ENCODE assay signal across 8 cellular contexts in the genomic region with DNA sequence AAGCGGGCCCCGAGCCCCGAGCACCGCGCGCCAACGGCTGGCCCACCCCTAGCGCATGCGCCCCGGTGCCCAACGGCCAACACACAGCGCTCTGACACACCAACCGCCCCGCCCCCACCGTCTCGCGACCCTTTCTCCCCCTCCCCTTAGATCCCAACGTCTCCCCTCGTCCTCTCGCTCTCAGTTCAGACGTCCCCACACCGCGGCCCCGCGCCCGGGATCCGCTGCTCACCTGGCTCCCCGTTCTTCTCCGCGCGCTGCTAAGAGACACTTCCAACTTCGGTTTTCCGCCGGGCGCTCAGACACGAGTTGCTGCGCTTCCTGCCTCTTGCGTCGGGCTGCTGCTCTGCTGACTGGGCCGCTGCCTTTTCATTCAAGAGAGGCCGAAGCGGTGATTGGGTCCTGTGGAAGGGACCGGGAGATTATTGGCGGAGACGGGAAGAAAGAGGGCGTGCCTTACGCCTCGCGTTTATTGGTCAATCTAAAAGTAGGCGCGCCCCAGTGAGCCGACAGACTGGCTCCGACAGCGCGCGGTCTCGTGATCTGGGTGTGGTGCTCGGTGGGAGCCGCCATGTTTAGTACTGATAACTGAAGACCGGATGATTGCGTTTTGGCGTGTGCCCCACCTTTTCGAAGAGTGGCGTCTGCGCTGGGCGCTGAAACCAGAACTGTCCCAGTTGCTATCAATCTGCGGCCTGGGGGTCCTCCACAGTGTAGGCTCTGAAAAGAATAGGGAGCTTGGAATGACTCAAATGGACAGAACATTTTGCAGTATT. TPM values are rescaled to one million over a fixed set of nuclear protein-coding genes. Genes with fewer than 3 reads are reported as not detected.
DNase-seq lines count a peak whose midpoint lies in the region; ATAC-seq, FAIRE-seq and TF ChIP-seq lines count a peak whose summit lies in the region.

Gene DDX39A (minus strand): TSS at position 304 of the 776 bp plus-strand sequence. CDS start 6,121 bp downstream, outside the sequence.

- intact Hi-C loops in aorta (cut with DNase I) = no loop called here

- H3K9me3 Mint-ChIP-seq in astrocyte (ENCODE audit: unreplicated experiment) = no peaks in the 10 kb centered on the region

- peak within 1 kb of the TSS; percentile 96 for H3K27ac ChIP-seq in astrocyte (ENCODE audit: low read depth, low read length)
- H3K27ac ChIP-seq in rectal smooth muscle tissue (ENCODE audit: low read depth, low read length) = peak within 1 kb of the TSS; percentile 89
- peak within 1 kb of the TSS; percentile 61 to 64 for H3K27ac ChIP-seq in aorta (ENCODE audit: low read depth in 1 of 2, low read length in 2 of 2)

- FAIRE-seq in astrocyte (lab: Jason Lieb, UNC) = no peak

- H2AFZ ChIP-seq in astrocyte (ENCODE audit: low read depth, low read length) = peak within 1 kb of the TSS; percentile 95

- peak; percentile 87 for TF ChIP-seq POLR2A in GM18505 (IDR thresholded peaks at IDR 0.05; ENCODE audit: borderline replicate concordance, extremely low read depth, insufficient read depth, insufficient read length)

- H3K27me3 Mint-ChIP-seq in astrocyte (ENCODE audit: low read depth, unreplicated experiment) = no peaks in the 10 kb centered on the region

- no peaks in the 10 kb centered on the region for H3K9me3 ChIP-seq in astrocyte (ENCODE audit: insufficient read depth, low read depth, low read length)
- H3K9me3 ChIP-seq in aorta (ENCODE audit: control insufficient read depth, low read length) = no peaks in the 10 kb centered on the region

- H3K27ac Mint-ChIP-seq in astrocyte (ENCODE audit: unreplicated experiment) = peak within 1 kb of the TSS; percentile 98

- ATAC-seq in GM18505 (IDR thresholded peaks at IDR 0.05; ENCODE audit: unreplicated experiment) = peak; percentile 80
- ATAC-seq in HG02973 (IDR thresholded peaks at IDR 0.05; ENCODE audit: unreplicated experiment) = peak; percentile 88
- ATAC-seq in aorta (ENCODE audit: low FRiP score) = peak; percentile 98

- H3K4me1 Mint-ChIP-seq in astrocyte (ENCODE audit: low read depth, unreplicated experiment) = peaks cover 16% of the 10 kb centered on the region

- WGBS in aorta, 2 donors = 1% methylated on average over 67 of the region's 67 CpGs

- H3K36me3 Mint-ChIP-seq in astrocyte (ENCODE audit: low read depth, unreplicated experiment) = peaks cover 3% of the 10 kb centered on the region

- peaks cover 42% of the 10 kb centered on the region for H4K20me1 ChIP-seq in astrocyte (ENCODE audit: insufficient read depth, low read length)

- peaks cover 47% of the 10 kb centered on the region for H3K79me2 ChIP-seq in astrocyte (ENCODE audit: insufficient read depth, low read length)

- DNase-seq in NCI-H2029 (lab: John Stamatoyannopoulos, UW) (peak; percentile 99), T-helper 22 cell (ENCODE audit: low read depth) (peak; percentile 98), astrocyte (ENCODE audit: low read depth) (peak; percentile 99), hepatic stellate cell (ENCODE audit: low spot score) (peak; percentile 100), aorta (peak; percentile 98 to 99)

- peaks cover 5% of the 10 kb centered on the region for H3K36me3 ChIP-seq in astrocyte (ENCODE audit: insufficient read depth, low read length)
- H3K36me3 ChIP-seq in rectal smooth muscle tissue (ENCODE audit: control insufficient read depth, insufficient read depth, low read length) = no peaks in the 10 kb centered on the region
- no peaks in the 10 kb centered on the region for H3K36me3 ChIP-seq in aorta (ENCODE audit: control insufficient read depth in 1 of 2, insufficient read depth in 2 of 2, low read length in 1 of 2)

- H3K4me3 Mint-ChIP-seq in astrocyte (ENCODE audit: unreplicated experiment) = peak within 1 kb of the TSS; percentile 97

- H3K4me1 ChIP-seq in astrocyte (ENCODE audit: insufficient read depth, low read length) (peaks cover 9% of the 10 kb centered on the region), rectal smooth muscle tissue (ENCODE audit: control insufficient read depth, insufficient read depth, low read length) (peaks cover 5% of the 10 kb centered on the region), aorta (ENCODE audit: control insufficient read depth in 1 of 2, insufficient read depth in 2 of 2, low read length in 2 of 2) (no peaks in the 10 kb centered on the region)

- H3K27me3 ChIP-seq in astrocyte (ENCODE audit: insufficient read depth, low read length) (no peaks in the 10 kb centered on the region), rectal smooth muscle tissue (ENCODE audit: control insufficient read depth, insufficient read depth, low read length) (no peaks in the 10 kb centered on the region), aorta (ENCODE audit: control insufficient read depth in 1 of 2, insufficient read depth in 2 of 2, low read length in 1 of 2) (no peaks in the 10 kb centered on the region)

- no peak for TF ChIP-seq CTCF in astrocyte (IDR thresholded peaks at IDR 0.05; ENCODE audit: insufficient read depth, low read depth, low read length)

- H3K9ac ChIP-seq in astrocyte (ENCODE audit: low read length) (peak within 1 kb of the TSS; percentile 94), rectal smooth muscle tissue (ENCODE audit: low read length) (peak within 1 kb of the TSS; percentile 42)

- peak within 1 kb of the TSS; percentile 83 for H3K4me2 ChIP-seq in astrocyte (ENCODE audit: low read length)

- peak within 1 kb of the TSS; percentile 90 for H3K4me3 ChIP-seq in astrocyte (ENCODE audit: insufficient read depth, low read depth, low read length)
- H3K4me3 ChIP-seq in rectal smooth muscle tissue (ENCODE audit: low read length) = peak within 1 kb of the TSS; percentile 76
- peak within 1 kb of the TSS; percentile 89 to 96 for H3K4me3 ChIP-seq in aorta (ENCODE audit: low read length in 2 of 2)

RNA-seq across cellular contexts. Expression of gene DDX39A, which starts in this region (rescaled TPM):
- total RNA-seq in astrocyte (44.2 and 54.9 TPM in 2 replicates), aorta (10 to 100 TPM; 45.0 to 49.5 TPM)
- 10 to 100 TPM; 28.5 to 98.7 TPM for polyA plus RNA-seq in aorta

Comparison
In these comparisons a context has a peak if more than half of its experiments do, and no peak if none do; other contexts are left out.
1. Peak in every context shown above with its lines: DNase-seq, ATAC-seq, H3K4me3 ChIP-seq and H3K27ac ChIP-seq.